In the genomic region with DNA sequence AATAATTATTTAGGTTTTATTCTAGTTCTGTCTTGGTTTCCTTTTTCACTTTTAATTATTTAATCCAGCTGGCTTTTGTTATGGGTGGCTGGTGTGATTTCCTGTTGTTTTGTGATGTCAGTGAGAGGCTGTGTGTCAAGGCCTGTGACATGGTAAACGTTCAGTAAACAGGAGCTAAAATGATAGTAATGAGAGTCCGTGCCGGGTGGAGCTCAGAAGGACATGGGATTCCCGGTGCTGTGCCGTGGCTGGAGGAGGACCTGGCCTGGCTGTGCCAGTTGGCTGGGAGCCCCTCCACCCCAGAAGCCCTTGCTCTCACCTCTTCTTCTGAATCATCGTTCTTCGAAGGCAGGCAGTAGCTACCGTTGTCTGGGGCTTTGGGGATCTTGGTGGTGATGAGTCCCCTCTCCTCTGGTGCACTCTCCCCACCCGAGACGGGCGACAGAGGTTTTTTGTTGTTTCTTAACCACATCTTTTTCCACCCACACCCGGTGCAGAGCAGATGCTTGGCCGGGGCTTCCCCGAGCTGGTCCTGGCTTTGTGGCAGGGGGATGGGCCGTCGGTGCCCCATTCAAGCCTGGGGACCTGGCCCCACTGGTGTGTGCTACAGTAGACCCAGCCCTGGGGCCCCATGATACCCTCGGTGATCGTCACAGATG, we compare ENCODE assay signal across 8 cellular contexts.
DNase-seq lines count a peak whose midpoint lies in the region; ATAC-seq and TF ChIP-seq lines count a peak whose summit lies in the region.

No MANE protein-coding gene starts in this region.

- H3K36me3 ChIP-seq in HUES48 (ENCODE audit: control insufficient read depth, insufficient read depth, low read length), result no peaks in the 10 kb centered on the region
- H3K36me3 ChIP-seq in muscle layer of colon (ENCODE audit: insufficient read depth, low read length), result no peaks in the 10 kb centered on the region

- H3K9me3 ChIP-seq in HUES48 (ENCODE audit: control insufficient read depth, insufficient read depth, low read length) (no peaks in the 10 kb centered on the region), muscle layer of colon (ENCODE audit: low read length) (no peaks in the 10 kb centered on the region)

- H3K4me1 ChIP-seq in HUES48 (ENCODE audit: control insufficient read depth, insufficient read depth, low read length) (peaks cover 28% of the 10 kb centered on the region), muscle layer of colon (ENCODE audit: insufficient read depth, low read length) (peaks cover 52% of the 10 kb centered on the region)

- H3K27me3 Mint-ChIP-seq in stimulated activated naive B cell treated with anti-CD40 and anti-IgM and Interleukin-4, amounts not matched to agents 10 μg/mL and 1 μg/mL and 100 μg/mL, for 72 hours, result no peaks in the 10 kb centered on the region

- H3K4me3 Mint-ChIP-seq in stimulated activated naive B cell treated with anti-CD40 and anti-IgM and Interleukin-4, amounts not matched to agents 10 μg/mL and 1 μg/mL and 100 μg/mL, for 72 hours, result peak overlapping the region; percentile 68 to 72

- no peaks in the 10 kb centered on the region for H3K27me3 ChIP-seq in HUES48 (ENCODE audit: control insufficient read depth, insufficient read depth, low read length)
- H3K27me3 ChIP-seq in muscle layer of colon (ENCODE audit: control insufficient read depth in 1 of 2, insufficient read depth in 2 of 2, low read length in 2 of 2), result no peaks in the 10 kb centered on the region

- H3K9me3 Mint-ChIP-seq in stimulated activated naive B cell treated with anti-CD40 and anti-IgM and Interleukin-4, amounts not matched to agents 10 μg/mL and 1 μg/mL and 100 μg/mL, for 72 hours, result no peaks in the 10 kb centered on the region

- H3K4me1 Mint-ChIP-seq in stimulated activated naive B cell treated with anti-CD40 and anti-IgM and Interleukin-4, amounts not matched to agents 10 μg/mL and 1 μg/mL and 100 μg/mL, for 72 hours, result peaks cover 77 to 100% of the 10 kb centered on the region in 2 donors

- H3K4me3 ChIP-seq in HUES48 (ENCODE audit: low read depth, low read length) (no peak overlapping the region), choroid plexus epithelial cell (ENCODE audit: low read depth, low read length) (peak overlapping the region; percentile 13), muscle layer of colon (ENCODE audit: low read depth in 1 of 2, low read length in 2 of 2) (peak overlapping the region in 1 of 2 donors; percentile 4)

- H3K27ac Mint-ChIP-seq in stimulated activated naive B cell treated with anti-CD40 and anti-IgM and Interleukin-4, amounts not matched to agents 10 μg/mL and 1 μg/mL and 100 μg/mL, for 72 hours, result peak overlapping the region; percentile 93

- no peak for TF ChIP-seq CTCF in choroid plexus epithelial cell (conservative IDR thresholded peaks at IDR 0.05; ENCODE audit: low read depth, low read length)

- peak; percentile 38 for DNase-seq in Ammon's horn (ENCODE audit: low spot score)
- peak; percentile 85 for DNase-seq in activated CD4-positive, alpha-beta T cell treated with anti-CD3 and anti-CD28 coated beads for 48 hours
- peak; percentile 66 for DNase-seq in choroid plexus epithelial cell (ENCODE audit: low read depth)
- DNase-seq in stimulated activated naive B cell treated with anti-CD40 and anti-IgM and Interleukin-4, amounts not matched to agents 10 μg/mL and 1 μg/mL and 100 μg/mL, for 72 hours, result peak; percentile 91
- DNase-seq in NCI-H526 (lab: John Stamatoyannopoulos, UW), result no peak

- peaks cover 35 to 62% of the 10 kb centered on the region in 2 donors for H3K36me3 Mint-ChIP-seq in stimulated activated naive B cell treated with anti-CD40 and anti-IgM and Interleukin-4, amounts not matched to agents 10 μg/mL and 1 μg/mL and 100 μg/mL, for 72 hours

- peak; percentile 45 for ATAC-seq in GM19467 (IDR thresholded peaks at IDR 0.05; ENCODE audit: unreplicated experiment)
- peak; percentile 77 to 88 for ATAC-seq in stimulated activated naive B cell treated with anti-CD40 and anti-IgM and Interleukin-4, amounts not matched to agents 10 μg/mL and 1 μg/mL and 100 μg/mL, for 72 hours (replicated peaks)

- peak overlapping the region; percentile 67 for H3K27ac ChIP-seq in HUES48 (ENCODE audit: low read depth, low read length)
- H3K27ac ChIP-seq in muscle layer of colon (ENCODE audit: low read depth, low read length), result peak overlapping the region; percentile 36

- H3K9ac ChIP-seq in HUES48 (ENCODE audit: low read depth, low read length) (no peak overlapping the region), muscle layer of colon (ENCODE audit: low read length) (no peak overlapping the region)

Comparison
In these comparisons a context has a peak if more than half of its experiments do, and no peak if none do; other contexts are left out.
1. DNase-seq: peak in Ammon's horn (single experiment), activated CD4-positive, alpha-beta T cell treated with anti-CD3 and anti-CD28 coated beads for 48 hours (single experiment), choroid plexus epithelial cell (single experiment) and stimulated activated naive B cell treated with anti-CD40 and anti-IgM and Interleukin-4, amounts not matched to agents 10 μg/mL and 1 μg/mL and 100 μg/mL, for 72 hours (single experiment); none in NCI-H526 (0 of 2).